ENCODE assay signal across 9 cellular contexts in genomic region chr12:89389755-89390661, GRCh38. TPM values are rescaled to one million over a fixed set of nuclear protein-coding genes. Genes with fewer than 3 reads are reported as not detected.
DNase-seq lines count a peak whose midpoint lies in the region; ATAC-seq, FAIRE-seq and TF ChIP-seq lines count a peak whose summit lies in the region.
"Had no signal": no experiment of that assay in that cellular context is flagged by ENCODE, and none has a peak within 500 bp of the region (broad histone marks: within the 10 kb centered on the region; RNA-seq: fewer than 3 reads in every experiment).

No MANE protein-coding gene starts in this region.

- 46% methylated on average over 6 of the region's 6 CpGs for WGBS in pancreas, 2 donors

- TF ChIP-seq POLR2A in H54 (IDR thresholded peaks at IDR 0.05; ENCODE audit: low read depth, low read length), result no peak

- H3K36me3 ChIP-seq in pancreas, result no peaks in the 10 kb centered on the region

- H3K9me3 ChIP-seq in pancreas, result no peaks in the 10 kb centered on the region

- no peak overlapping the region for H3K4me3 ChIP-seq in pancreas

- intact Hi-C loops in pancreas (cut with DNase I), result no loop called here

- no peak for TF ChIP-seq CTCF in pancreas (IDR thresholded peaks at IDR 0.05)

- no peaks in the 10 kb centered on the region for H3K27me3 ChIP-seq in pancreas

- DNase-seq in GM19239 (ENCODE audit: insufficient read length, low spot score), result no peak
- DNase-seq in pancreas, result no peak
- DNase-seq in activated CD4-positive, CD25-positive, alpha-beta regulatory T cell treated with anti-CD3 and anti-CD28 coated beads, Interleukin-2, amount 50 U/mL, for 72 hours, result no peak
- no peak for DNase-seq in NCI-H82 (lab: John Stamatoyannopoulos, UW)
- no peak for DNase-seq in H54 (ENCODE audit: insufficient read length, low spot score)
- DNase-seq: NCI-H1417 had no signal

- ATAC-seq in HG03175 (IDR thresholded peaks at IDR 0.05; ENCODE audit: unreplicated experiment) (peak; percentile 83), esophagus mucosa (peak; percentile 54), pancreas (peak; percentile 68 to 87 (median 83)), GM18868 (IDR thresholded peaks at IDR 0.05; ENCODE audit: unreplicated experiment) (no peak)

- H3K4me1 ChIP-seq in pancreas, result peaks cover 0 to 36% (median 34%) of the 10 kb centered on the region in 3 donors

- FAIRE-seq in GM19239 (lab: Jason Lieb, UNC), result peak; percentile 33
- peak; percentile 43 for FAIRE-seq in pancreas (lab: Jason Lieb, UNC)
- FAIRE-seq in H54 (lab: Jason Lieb, UNC), result no peak

- peak overlapping the region; percentile 22 to 76 (median 49) for H3K27ac ChIP-seq in pancreas

RNA-seq across cellular contexts. Expression of gene DUSP6, which starts 37.7 kb away (rescaled TPM):
- total RNA-seq in esophagus mucosa, result 15.0 TPM
- total RNA-seq in pancreas, result 10 to 100 TPM in 4 of 6 donors, 1 to 10 TPM in 2; 5.3 to 26.1 (median 15.3) TPM
- 10 to 100 TPM in 1 of 2 donors, 1 to 10 TPM in 1; 7.0 to 13.1 TPM for polyA plus RNA-seq in pancreas
